9 cellular contexts compared by ENCODE assay signal in genomic region chr1:103461171-103462105, GRCh38.
DNase-seq lines count a peak whose midpoint lies in the region; ATAC-seq and TF ChIP-seq lines count a peak whose summit lies in the region.
"Had no signal": no experiment of that assay in that cellular context is flagged by ENCODE, and none has a peak within 500 bp of the region (broad histone marks: within the 10 kb centered on the region; RNA-seq: fewer than 3 reads in every experiment).

No MANE protein-coding gene starts in this region.

- no peak overlapping the region for H3K27ac ChIP-seq in foreskin keratinocyte

- peak; percentile 72 for TF ChIP-seq CTCF in foreskin keratinocyte (conservative IDR thresholded peaks at IDR 0.05)

- H3K4me1 ChIP-seq in foreskin keratinocyte: no peaks in the 10 kb centered on the region

- ATAC-seq in HG02938 (IDR thresholded peaks at IDR 0.05; ENCODE audit: unreplicated experiment) (peak; percentile 66), foreskin keratinocyte (peak; percentile 72)
- no peak for ATAC-seq in activated CD4-positive, CD25-positive, alpha-beta regulatory T cell treated with anti-CD3 and anti-CD28 coated beads, Interleukin-2, amount 50 U/mL, for 24 hours

- DNase-seq in NCI-H2107 treated with DMSO at 0.1 percent for 48 hours (lab: John Stamatoyannopoulos, UW; ENCODE audit: unreplicated experiment) (peak; percentile 3), NCI-H2107 (lab: John Stamatoyannopoulos, UW) (no peak), RKO (ENCODE audit: low spot score) (peak; percentile 59), foreskin keratinocyte (peak in 1 of 2 donors; percentile 23), ureter (ENCODE audit: low spot score) (no peak), middle frontal gyrus (ENCODE audit: extremely low spot score, low spot score) (no peak)
- DNase-seq: activated B cell treated with CpG ODN at 0.5 μM for 24 hours had no signal

- H3K27me3 ChIP-seq in foreskin keratinocyte: no peaks in the 10 kb centered on the region

Comparison
In these comparisons a context has a peak if more than half of its experiments do, and no peak if none do; other contexts are left out.
1. DNase-seq: peak in NCI-H2107 treated with DMSO at 0.1 percent for 48 hours (single experiment) and RKO (single experiment); none in NCI-H2107 (single experiment), ureter (single experiment) and middle frontal gyrus (single experiment).
2. ATAC-seq: peak in HG02938 (single experiment) and foreskin keratinocyte (single experiment); none in activated CD4-positive, CD25-positive, alpha-beta regulatory T cell treated with anti-CD3 and anti-CD28 coated beads, Interleukin-2, amount 50 U/mL, for 24 hours (0 of 2).